Comparison of ENCODE assay signal across 8 cellular contexts in genomic region chr1:32221581-32221979, GRCh38. TPM values are rescaled to one million over a fixed set of nuclear protein-coding genes. Genes with fewer than 3 reads are reported as not detected.
DNase-seq lines count a peak whose midpoint lies in the region; ATAC-seq and TF ChIP-seq lines count a peak whose summit lies in the region.

No MANE protein-coding gene starts in this region.

- no peaks in the 10 kb centered on the region for H3K9me3 Mint-ChIP-seq in progenitor cell of endocrine pancreas (ENCODE audit: low read depth)

- H3K27ac ChIP-seq in SJCRH30, result peak overlapping the region; percentile 68; the same call in 1 of the 2 replicates
- peak overlapping the region; percentile 93 to 96 (median 94) for H3K27ac ChIP-seq in esophagus squamous epithelium

- peaks cover 6% of the 10 kb centered on the region for H3K36me3 Mint-ChIP-seq in progenitor cell of endocrine pancreas (ENCODE audit: insufficient read depth)

- TF ChIP-seq POLR2A in esophagus squamous epithelium (IDR thresholded peaks at IDR 0.05), result no peak

- H3K27me3 Mint-ChIP-seq in progenitor cell of endocrine pancreas, result no peaks in the 10 kb centered on the region

- H3K27ac Mint-ChIP-seq in progenitor cell of endocrine pancreas, result peak overlapping the region; percentile 98

- H3K9me3 ChIP-seq in SJCRH30 (replicated peaks), result no peaks in the 10 kb centered on the region
- no peaks in the 10 kb centered on the region for H3K9me3 ChIP-seq in esophagus squamous epithelium

- ATAC-seq in HG03520 (IDR thresholded peaks at IDR 0.05; ENCODE audit: unreplicated experiment) (no peak), GM21619 (IDR thresholded peaks at IDR 0.05; ENCODE audit: unreplicated experiment) (no peak)

- H3K27me3 ChIP-seq in SJCRH30 (no peaks in the 10 kb centered on the region), esophagus squamous epithelium (no peaks in the 10 kb centered on the region)

- no peak for DNase-seq in SJCRH30
- no peak for DNase-seq in esophagus squamous epithelium (lab: John Stamatoyannopoulos, UW)
- no peak for DNase-seq in progenitor cell of endocrine pancreas (ENCODE audit: low spot score, unreplicated experiment)
- no peak for DNase-seq in Ammon's horn (ENCODE audit: low spot score)
- DNase-seq in DMS79 (lab: John Stamatoyannopoulos, UW), result no peak

- H3K4me3 Mint-ChIP-seq in progenitor cell of endocrine pancreas (ENCODE audit: low read depth), result peak overlapping the region; percentile 98

- intact Hi-C loops in esophagus squamous epithelium (cut with DNase I), result no loop called here

- H3K4me3 ChIP-seq in GM08714 (ENCODE audit: low read length) (peak overlapping the region; percentile 78), SJCRH30 (peak overlapping the region; percentile 87), esophagus squamous epithelium (peak overlapping the region; percentile 65 to 99 (median 82))

- TF ChIP-seq CTCF in esophagus squamous epithelium (IDR thresholded peaks at IDR 0.05), result no peak
- TF ChIP-seq CTCF in progenitor cell of endocrine pancreas (IDR thresholded peaks at IDR 0.05; ENCODE audit: unreplicated experiment), result no peak

- peaks cover 22% of the 10 kb centered on the region for H3K4me1 Mint-ChIP-seq in progenitor cell of endocrine pancreas (ENCODE audit: low read depth)

- H3K36me3 ChIP-seq in SJCRH30, result peaks cover 20% of the 10 kb centered on the region
- peaks cover 0 to 72% (median 11%) of the 10 kb centered on the region in 3 donors for H3K36me3 ChIP-seq in esophagus squamous epithelium

- WGBS in esophagus squamous epithelium, 2 donors, result 7 to 11% methylated on average over 6 to 9 of the region's 13 CpGs

- H3K4me1 ChIP-seq in SJCRH30 (peaks cover 3% of the 10 kb centered on the region; the same call in 1 of the 2 replicates), esophagus squamous epithelium (peaks cover 22 to 47% (median 24%) of the 10 kb centered on the region in 3 donors)

RNA-seq across cellular contexts. Expression of gene TMEM234, which starts 0.6 kb away (rescaled TPM):
- 8.7 and 9.9 TPM in 2 replicates for total RNA-seq in SJCRH30 (2014; rRNA removed; shearing (Covaris generic))
- total RNA-seq in esophagus squamous epithelium (10 to 100 TPM in 2 of 4 donors, 1 to 10 TPM in 2; 6.4 to 11.1 (median 9.4) TPM), progenitor cell of endocrine pancreas (43.2 and 49.2 TPM in 2 replicates)

RNA-seq across cellular contexts. Expression of gene EIF3I, which starts 0.6 kb away (rescaled TPM):
- total RNA-seq in SJCRH30 (2014; rRNA removed; shearing (Covaris generic)), result 290 and 295 TPM in 2 replicates
- total RNA-seq in esophagus squamous epithelium (100 to 1,000 TPM; 143 to 220 (median 202) TPM), progenitor cell of endocrine pancreas (143 and 145 TPM in 2 replicates)

RNA-seq across cellular contexts. Expression of gene DCDC2B, which starts 12.7 kb away (rescaled TPM):
- total RNA-seq in SJCRH30 (2014; rRNA removed; shearing (Covaris generic)), result not detected in 2 replicates
- total RNA-seq in esophagus squamous epithelium (not detected), progenitor cell of endocrine pancreas (not detected in 2 replicates)

RNA-seq across cellular contexts. Expression of gene IQCC, which starts 16.1 kb away (rescaled TPM):
- total RNA-seq in SJCRH30 (2014; rRNA removed; shearing (Covaris generic)), result 5.6 and 6.1 TPM in 2 replicates
- total RNA-seq in esophagus squamous epithelium (1 to 10 TPM in 2 of 4 donors, under 1 TPM in 2; 0.66 to 2.0 (median 1.1) TPM), progenitor cell of endocrine pancreas (5.1 and 5.6 TPM in 2 replicates)

RNA-seq across cellular contexts. Expression of gene CCDC28B, which starts 21.2 kb away (rescaled TPM):
- total RNA-seq in SJCRH30 (2014; rRNA removed; shearing (Covaris generic)), result 8.8 and 11.3 TPM in 2 replicates
- 1 to 10 TPM in 3 of 4 donors, under 1 TPM in 1; 0.88 to 2.9 (median 1.6) TPM for total RNA-seq in esophagus squamous epithelium
- total RNA-seq in progenitor cell of endocrine pancreas, result 15.5 and 16.5 TPM in 2 replicates
